ENCODE assay signal across 12 cellular contexts in genomic region chr12:109892748-109893147, GRCh38. TPM values are rescaled to one million over a fixed set of nuclear protein-coding genes. Genes with fewer than 3 reads are reported as not detected.
A peak's percentile ranks its signal among the peaks of the same experiment; 100 is the strongest.
DNase-seq lines count a peak whose midpoint lies in the region; ATAC-seq and TF ChIP-seq lines count a peak whose summit lies in the region.
"Had no signal": no experiment of that assay in that cellular context is flagged by ENCODE, and none has a peak within 500 bp of the region (broad histone marks: within the 10 kb centered on the region; RNA-seq: fewer than 3 reads in every experiment).

No MANE protein-coding gene starts in this region.

- H3K79me2 ChIP-seq in MM.1S (ENCODE audit: low read length): no peaks in the 10 kb centered on the region
- no peaks in the 10 kb centered on the region for H3K79me2 ChIP-seq in smooth muscle cell (ENCODE audit: low read depth)

- H3K4me2 ChIP-seq in MM.1S (ENCODE audit: low read depth, low read length): peak overlapping the region; percentile 66
- no peak overlapping the region for H3K4me2 ChIP-seq in smooth muscle cell

- peaks cover 15% of the 10 kb centered on the region for H3K4me1 ChIP-seq in MM.1S (ENCODE audit: low read length)
- H3K4me1 ChIP-seq in smooth muscle cell (ENCODE audit: low read depth): no peaks in the 10 kb centered on the region

- peaks cover 30 to 43% of the 10 kb centered on the region in 2 donors for H3K4me1 Mint-ChIP-seq in stimulated activated naive B cell treated with anti-CD40 and anti-IgM and Interleukin-4, amounts not matched to agents 10 μg/mL and 1 μg/mL and 100 μg/mL, for 72 hours

- H3K4me3 ChIP-seq in MM.1S (ENCODE audit: low read length) (0 out of 2 replicates have a peak overlapping the region, but pooled peaks have one; percentile 10), smooth muscle cell (no peak overlapping the region)

- H2AFZ ChIP-seq in MM.1S (ENCODE audit: low read length) (no peak overlapping the region), smooth muscle cell (ENCODE audit: low read depth) (no peak overlapping the region)

- peak overlapping the region; percentile 91 for H3K27ac ChIP-seq in MM.1S (ENCODE audit: low read length)
- no peak overlapping the region for H3K27ac ChIP-seq in smooth muscle cell (ENCODE audit: low read depth)

- peak; percentile 58 for ATAC-seq in HG02610 (IDR thresholded peaks at IDR 0.05; ENCODE audit: unreplicated experiment)
- peak; percentile 75 for ATAC-seq in stimulated activated naive B cell treated with anti-CD40 and anti-IgM and Interleukin-4, amounts not matched to agents 10 μg/mL and 1 μg/mL and 100 μg/mL, for 72 hours (replicated peaks)

- no peaks in the 10 kb centered on the region for H3K36me3 Mint-ChIP-seq in stimulated activated naive B cell treated with anti-CD40 and anti-IgM and Interleukin-4, amounts not matched to agents 10 μg/mL and 1 μg/mL and 100 μg/mL, for 72 hours
- H3K36me3 Mint-ChIP-seq: T-cell had no signal

- peak overlapping the region; percentile 76 for H3K27ac Mint-ChIP-seq in stimulated activated naive B cell treated with anti-CD40 and anti-IgM and Interleukin-4, amounts not matched to agents 10 μg/mL and 1 μg/mL and 100 μg/mL, for 72 hours

- H3K27me3 ChIP-seq in MM.1S (replicated peaks; ENCODE audit: insufficient read depth, low read length) (no peaks in the 10 kb centered on the region), smooth muscle cell (ENCODE audit: low read depth) (no peaks in the 10 kb centered on the region)

- H3K36me3 ChIP-seq in MM.1S (replicated peaks; ENCODE audit: insufficient read depth, low read length) (no peaks in the 10 kb centered on the region), smooth muscle cell (ENCODE audit: low read depth) (no peaks in the 10 kb centered on the region)

- H3K9me3 Mint-ChIP-seq in stimulated activated naive B cell treated with anti-CD40 and anti-IgM and Interleukin-4, amounts not matched to agents 10 μg/mL and 1 μg/mL and 100 μg/mL, for 72 hours: no peaks in the 10 kb centered on the region
- H3K9me3 Mint-ChIP-seq: T-cell had no signal

- no peaks in the 10 kb centered on the region for H4K20me1 ChIP-seq in MM.1S (ENCODE audit: insufficient read depth, low read length)
- no peaks in the 10 kb centered on the region for H4K20me1 ChIP-seq in smooth muscle cell (ENCODE audit: low read depth)

- no peaks in the 10 kb centered on the region for H3K27me3 Mint-ChIP-seq in stimulated activated naive B cell treated with anti-CD40 and anti-IgM and Interleukin-4, amounts not matched to agents 10 μg/mL and 1 μg/mL and 100 μg/mL, for 72 hours
- H3K27me3 Mint-ChIP-seq: T-cell had no signal

- H3K9me3 ChIP-seq in MM.1S (replicated peaks; ENCODE audit: insufficient read depth, low read length) (no peaks in the 10 kb centered on the region), smooth muscle cell (replicated peaks; ENCODE audit: low read depth) (no peaks in the 10 kb centered on the region)

- TF ChIP-seq CTCF in MM.1S (IDR thresholded peaks at IDR 0.05; ENCODE audit: low read length): no peak
- no peak for TF ChIP-seq CTCF in smooth muscle cell (IDR thresholded peaks at IDR 0.05; ENCODE audit: borderline replicate concordance, insufficient read depth, poor library complexity, severe bottlenecking)

- H3K9me2 ChIP-seq in MM.1S (replicated peaks; ENCODE audit: insufficient read depth, low read length): no peaks in the 10 kb centered on the region

- H3F3A ChIP-seq in MM.1S (ENCODE audit: insufficient read depth, low read length): peaks cover 16% of the 10 kb centered on the region
- no peaks in the 10 kb centered on the region for H3F3A ChIP-seq in smooth muscle cell (ENCODE audit: low read depth)

- peak; percentile 21 for DNase-seq in activated gamma-delta T cell treated with Interleukin-2 at 50 U/mL for 16 hours
- DNase-seq in activated gamma-delta T cell (lab: John Stamatoyannopoulos, UW): no peak
- DNase-seq in MM.1S: peak; percentile 75
- no peak for DNase-seq in stimulated activated naive B cell treated with anti-CD40 and anti-IgM and Interleukin-4, amounts not matched to agents 10 μg/mL and 1 μg/mL and 100 μg/mL, for 72 hours
- no peak for DNase-seq in smooth muscle cell (lab: John Stamatoyannopoulos, UW; ENCODE audit: unreplicated experiment)
- DNase-seq in central memory CD4-positive, alpha-beta T cell: no peak
- DNase-seq in stimulated activated CD4-positive, alpha-beta T cell treated with anti-CD3 and anti-CD28 coated beads, Interleukin-4, amount 100 ng/mL, for 1 hour: no peak
- DNase-seq: activated effector memory CD4-positive, alpha-beta T cell treated with Interleukin-2 at 50 U/mL for 16 hours; NCI-H510A; occipital lobe had no signal

- H3K9ac ChIP-seq in MM.1S (ENCODE audit: low read length): peak overlapping the region; percentile 37; the same call in 1 of the 2 replicates
- H3K9ac ChIP-seq in smooth muscle cell (ENCODE audit: low read depth): no peak overlapping the region

- WGBS in smooth muscle cell (ENCODE audit: low lambda C conversion rate): 75% methylated on average over 4 of the region's 4 CpGs

- H3K4me3 Mint-ChIP-seq in stimulated activated naive B cell treated with anti-CD40 and anti-IgM and Interleukin-4, amounts not matched to agents 10 μg/mL and 1 μg/mL and 100 μg/mL, for 72 hours: no peak overlapping the region

RNA-seq across cellular contexts. Expression of gene TCHP, which starts 7.3 kb away (rescaled TPM):
- 4.2 and 6.6 TPM in 2 replicates for total RNA-seq in smooth muscle cell
- polyA plus RNA-seq in smooth muscle cell: 7.7 and 7.8 TPM in 2 replicates

RNA-seq across cellular contexts. Expression of gene GLTP, which starts 12.4 kb away (rescaled TPM):
- total RNA-seq in smooth muscle cell: 46.9 and 63.5 TPM in 2 replicates
- 38.1 and 43.4 TPM in 2 replicates for polyA plus RNA-seq in smooth muscle cell

RNA-seq across cellular contexts. Expression of gene TRPV4, which starts 59.5 kb away (rescaled TPM):
- total RNA-seq in smooth muscle cell: 0.63 and 1.9 TPM in 2 replicates
- polyA plus RNA-seq in smooth muscle cell: 1.5 TPM in 2 replicates
- total RNA-seq: occipital lobe, T-cell had no signal

Comparison
In these comparisons a context has a peak if more than half of its experiments do, and no peak if none do; other contexts are left out.
1. DNase-seq: peak in activated gamma-delta T cell treated with Interleukin-2 at 50 U/mL for 16 hours (single experiment) and MM.1S (single experiment); none in activated gamma-delta T cell (single experiment), stimulated activated naive B cell treated with anti-CD40 and anti-IgM and Interleukin-4, amounts not matched to agents 10 μg/mL and 1 μg/mL and 100 μg/mL, for 72 hours (single experiment), smooth muscle cell (single experiment), central memory CD4-positive, alpha-beta T cell (single experiment) and stimulated activated CD4-positive, alpha-beta T cell treated with anti-CD3 and anti-CD28 coated beads, Interleukin-4, amount 100 ng/mL, for 1 hour (single experiment).